ENCODE assay signal across 21 cellular contexts in genomic region chr5:57307516-57307915, GRCh38.
"Had no signal": no experiment of that assay in that cellular context is flagged by ENCODE, and none has a peak within 500 bp of the region (broad histone marks: within the 10 kb centered on the region; RNA-seq: fewer than 3 reads in every experiment).

No MANE protein-coding gene starts in this region.

- H3K4me2 ChIP-seq: SK-N-SH had no signal

- ATAC-seq: activated CD4-positive, CD25-positive, alpha-beta regulatory T cell treated with anti-CD3 and anti-CD28 coated beads, Interleukin-2, amount 50 U/mL, for 24 hours; activated CD8-positive, alpha-beta T cell treated with anti-CD3 and anti-CD28 coated beads for 36 hours; activated T-cell treated with anti-CD3 and anti-CD28 coated beads, Interleukin-2, amount 50 U/mL, for 72 hours had no signal

- H3K4me3 ChIP-seq: SJCRH30 had no signal

- H3K36me3 ChIP-seq: SJCRH30 had no signal

- H3K4me1 ChIP-seq: SJCRH30 had no signal

- H3K27ac ChIP-seq: RWPE1, SJCRH30 had no signal

- H3K9ac ChIP-seq: SK-N-SH had no signal

- H3K27me3 ChIP-seq: SJCRH30 had no signal

- DNase-seq: activated CD4-positive, alpha-beta T cell treated with anti-CD3 and anti-CD28 coated beads for 4 hours; activated CD8-positive, alpha-beta memory T cell treated with anti-CD3 and anti-CD28 coated beads, Interleukin-2, amount 50 U/mL, for 4 hours; activated CD8-positive, alpha-beta T cell treated with anti-CD3 and anti-CD28 coated beads for 36 hours; activated gamma-delta T cell treated with Interleukin-2 at 50 U/mL for 16 hours; activated naive CD4-positive, alpha-beta T cell treated with anti-CD3 and anti-CD28 coated beads, Interleukin-2, amount 10 ng/mL, durations not matched to agents 7 days and 5 days; activated naive CD8-positive, alpha-beta T cell treated with anti-CD3 and anti-CD28 coated beads for 36 hours; activated T-cell treated with anti-CD3 and anti-CD28 coated beads, Interleukin-2, amount 50 U/mL, for 72 hours; aorta; cerebellar nuclear complex; NCI-H1048; NCI-H1930; NCI-H2171; NCI-H2227 treated with DMSO at 0.1 percent for 48 hours; NCI-H526 treated with DMSO at 0.1 percent for 48 hours; NCI-H82; Right ventricle myocardium superior; SJCRH30; SK-N-SH; T-helper 1 cell had no signal
